ENCODE assay signal across 9 cellular contexts in genomic region chr10:63633677-63634487, GRCh38.
DNase-seq lines count a peak whose midpoint lies in the region; ATAC-seq and TF ChIP-seq lines count a peak whose summit lies in the region.
"Had no signal": no experiment of that assay in that cellular context is flagged by ENCODE, and none has a peak within 500 bp of the region (broad histone marks: within the 10 kb centered on the region; RNA-seq: fewer than 3 reads in every experiment).

No MANE protein-coding gene starts in this region.

- H3T11ph ChIP-seq in H9 (ENCODE audit: low read length): no peak overlapping the region

- H3K18ac ChIP-seq in H9 (ENCODE audit: insufficient read length, low read depth, low read length): no peak overlapping the region

- CTCF ChIA-PET in BJ (lab: Yijun Ruan, JAX): interaction anchor here (0.7 to 2.7 kb wide), 8 partner anchors 11 to 879 kb away, joined by 3 to 11 read pairs (median 4); no protein-coding TSS in a partner anchor

- H3K27me3 ChIP-seq in BJ (ENCODE audit: control insufficient read depth, insufficient read depth, low read length) (no peaks in the 10 kb centered on the region), H9 (ENCODE audit: insufficient read depth, low read length) (no peaks in the 10 kb centered on the region), SJCRH30 (no peaks in the 10 kb centered on the region)

- no peak overlapping the region for H3K23ac ChIP-seq in H9 (ENCODE audit: insufficient read length, low read depth, low read length)

- no peak overlapping the region for H3K27ac Mint-ChIP-seq in H9
- H3K27ac Mint-ChIP-seq: stimulated activated naive CD8-positive, alpha-beta T cell treated with anti-CD3 and anti-CD28 coated beads, Interleukin-15, Interleukin-2, amounts not matched to agents 100 ng/mL and 50 ng/mL, for 24 hours had no signal

- no peaks in the 10 kb centered on the region; the same call in 1 of the 2 replicates for H3K4me1 ChIP-seq in H9 (ENCODE audit: insufficient read depth, low read length)
- no peaks in the 10 kb centered on the region for H3K4me1 ChIP-seq in SJCRH30

- no peaks in the 10 kb centered on the region for H3K79me1 ChIP-seq in H9 (ENCODE audit: insufficient read depth, low read depth, low read length, poor library complexity, severe bottlenecking)

- no peaks in the 10 kb centered on the region for H3K36me3 Mint-ChIP-seq in H9 (ENCODE audit: insufficient read depth in 1 of 3, low read depth in 3 of 3)

- H3K27ac ChIP-seq in H9 (ENCODE audit: insufficient read length, low read depth, low read length) (no peak overlapping the region), SJCRH30 (no peak overlapping the region)

- no peak overlapping the region for H3K4me3 Mint-ChIP-seq in H9
- H3K4me3 Mint-ChIP-seq: stimulated activated naive CD8-positive, alpha-beta T cell treated with anti-CD3 and anti-CD28 coated beads, Interleukin-15, Interleukin-2, amounts not matched to agents 100 ng/mL and 50 ng/mL, for 24 hours had no signal

- no peak overlapping the region for H2BK120ac ChIP-seq in H9 (ENCODE audit: low read depth, low read length, poor library complexity, severe bottlenecking)

- H3K36me3 ChIP-seq in BJ (ENCODE audit: control insufficient read depth, insufficient read depth, low read length) (no peaks in the 10 kb centered on the region), SJCRH30 (no peaks in the 10 kb centered on the region)

- H3K4ac ChIP-seq in H9 (ENCODE audit: low read depth, low read length): no peak overlapping the region

- no peak overlapping the region for H2BK20ac ChIP-seq in H9 (ENCODE audit: low read depth, low read length, poor library complexity, severe bottlenecking)

- H3K56ac ChIP-seq in H9 (ENCODE audit: insufficient read length, low read depth, low read length): no peak overlapping the region

- POLR2A ChIA-PET in BJ (lab: Charles Lee): interaction anchor here (0.6 kb wide), 1 partner anchor 139 kb away, joined by 3 read pairs; no protein-coding TSS in a partner anchor

- H4K91ac ChIP-seq in H9 (ENCODE audit: insufficient read length, low read depth, low read length): no peak overlapping the region

- H4K5ac ChIP-seq in H9 (ENCODE audit: insufficient read length, low read depth, low read length): no peak overlapping the region

- H2AFZ ChIP-seq in H9 (ENCODE audit: low read length): no peak overlapping the region

- no peaks in the 10 kb centered on the region for H3K79me2 ChIP-seq in H9 (ENCODE audit: insufficient read depth, low read length)

- no peak overlapping the region for H3K4me2 ChIP-seq in H9 (ENCODE audit: insufficient read depth, insufficient read length, low read length)

- WGBS in H9 (ENCODE audit: extremely low coverage, insufficient read length, low lambda C conversion rate): no CpG with 5 or more reads among the region's 5 CpGs

- no peak overlapping the region for H4K8ac ChIP-seq in H9 (replicated peaks; ENCODE audit: insufficient read length, low read depth, low read length)

- H3K9me3 ChIP-seq in H9 (ENCODE audit: control insufficient read depth, low read depth, low read length) (no peaks in the 10 kb centered on the region), SJCRH30 (replicated peaks) (no peaks in the 10 kb centered on the region)

- peak; percentile 54 for TF ChIP-seq CTCF in BJ (IDR thresholded peaks at IDR 0.05; ENCODE audit: insufficient read depth, low read depth, low read length)
- peak; percentile 63 for TF ChIP-seq CTCF in H9 (conservative IDR thresholded peaks at IDR 0.05)

- no peak overlapping the region for H2BK12ac ChIP-seq in H9 (ENCODE audit: insufficient read length, low read depth, low read length)

- H3K4me1 Mint-ChIP-seq in H9: peaks cover 13 to 21% of the 10 kb centered on the region in 2 experiments

- no peak overlapping the region for H2BK15ac ChIP-seq in H9 (ENCODE audit: low read depth, low read length)

- H3K9ac ChIP-seq in H9 (ENCODE audit: extremely low read depth, insufficient read length, low read length): no peak overlapping the region

- DNase-seq in BJ (ENCODE audit: low read depth) (no peak), H9 (no peak), SJCRH30 (peak; percentile 11 to 63), hepatic stellate cell (ENCODE audit: low spot score) (peak; percentile 52), NCI-H187 treated with DMSO at 0.1 percent for 48 hours (lab: John Stamatoyannopoulos, UW) (no peak), ureter (ENCODE audit: low spot score) (no peak)

- no peak overlapping the region for H2BK5ac ChIP-seq in H9 (ENCODE audit: insufficient read length, low read length)

- no peaks in the 10 kb centered on the region for H4K20me1 ChIP-seq in H9 (ENCODE audit: control insufficient read depth, insufficient read depth, insufficient read length)

- H2AK5ac ChIP-seq in H9 (ENCODE audit: insufficient read length, low read length): no peak overlapping the region

- no peaks in the 10 kb centered on the region for H3K9me3 Mint-ChIP-seq in H9
- H3K9me3 Mint-ChIP-seq: stimulated activated naive CD8-positive, alpha-beta T cell treated with anti-CD3 and anti-CD28 coated beads, Interleukin-15, Interleukin-2, amounts not matched to agents 100 ng/mL and 50 ng/mL, for 24 hours had no signal

- H3K14ac ChIP-seq in H9 (ENCODE audit: insufficient read depth, low read length): no peak overlapping the region

- peaks cover 15% of the 10 kb centered on the region for H3K23me2 ChIP-seq in H9 (ENCODE audit: insufficient read length, low read depth, low read length, poor library complexity, severe bottlenecking)

- ATAC-seq in GM21367 (IDR thresholded peaks at IDR 0.05; ENCODE audit: unreplicated experiment) (no peak), HG02938 (IDR thresholded peaks at IDR 0.05; ENCODE audit: unreplicated experiment) (no peak)

- H3K4me3 ChIP-seq in BJ (ENCODE audit: low read depth, low read length) (no peak overlapping the region), SJCRH30 (no peak overlapping the region)

- H3K27me3 Mint-ChIP-seq in H9 (ENCODE audit: low read depth): peaks cover 2% of the 10 kb centered on the region

Comparison
In these comparisons a context has a peak if more than half of its experiments do, and no peak if none do; other contexts are left out.
1. DNase-seq: peak in SJCRH30 (2 of 2) and hepatic stellate cell (single experiment); none in BJ (single experiment), H9 (single experiment), NCI-H187 treated with DMSO at 0.1 percent for 48 hours (single experiment) and ureter (single experiment).